ENCODE assay signal across 12 cellular contexts in the genomic region with DNA sequence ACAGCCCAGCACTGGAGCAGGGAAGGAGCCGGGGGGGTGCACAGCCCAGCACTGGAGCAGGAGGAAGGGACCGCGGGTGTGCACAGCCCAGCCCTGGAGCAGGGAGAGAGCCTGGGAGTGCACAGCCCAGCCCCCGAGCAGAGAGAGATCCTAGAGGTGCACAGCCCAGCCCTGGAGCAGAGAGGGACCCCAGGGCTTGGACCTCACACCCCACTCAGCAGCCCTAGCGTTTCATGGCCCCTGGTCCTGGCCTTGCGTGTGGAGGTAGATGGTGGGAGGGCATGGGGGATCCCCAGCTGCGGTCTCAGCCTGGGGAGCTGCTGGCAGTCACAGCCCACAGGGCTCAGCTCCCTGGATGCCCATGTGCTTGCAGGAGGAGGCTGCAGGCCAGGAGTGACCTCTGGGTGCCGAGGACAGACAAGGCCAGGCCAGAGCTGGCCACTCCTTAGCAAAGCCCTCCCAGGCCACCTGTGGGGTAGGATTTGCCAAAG. TPM values are rescaled to one million over a fixed set of nuclear protein-coding genes. Genes with fewer than 3 reads are reported as not detected.
DNase-seq lines count a peak whose midpoint lies in the region; ATAC-seq and TF ChIP-seq lines count a peak whose summit lies in the region.
"Had no signal": no experiment of that assay in that cellular context is flagged by ENCODE, and none has a peak within 500 bp of the region (broad histone marks: within the 10 kb centered on the region; RNA-seq: fewer than 3 reads in every experiment).

No MANE protein-coding gene starts in this region.

- H3K27ac ChIP-seq in body of pancreas (peak overlapping the region in 3 of 4 donors; percentile 81 to 89 (median 86)), right cardiac atrium (ENCODE audit: low read length) (peak overlapping the region; percentile 46), skeletal muscle tissue (ENCODE audit: low read depth, low read length) (peak overlapping the region; percentile 95)
- H3K27ac ChIP-seq: SJSA1 had no signal

- H3K9me3 ChIP-seq in body of pancreas: no peaks in the 10 kb centered on the region
- H3K9me3 ChIP-seq in right cardiac atrium (ENCODE audit: control insufficient read depth, low read length): no peaks in the 10 kb centered on the region
- H3K9me3 ChIP-seq in skeletal muscle tissue (ENCODE audit: control insufficient read depth in 3 of 3, low read length in 3 of 3): no peaks in the 10 kb centered on the region
- H3K9me3 ChIP-seq: SJSA1 had no signal

- DNase-seq in body of pancreas (no peak), right cardiac atrium (peak in 2 of 3 donors; percentile 53 to 63), Kasumi-1 (lab: John Stamatoyannopoulos, UW) (no peak), NCI-H446 (lab: John Stamatoyannopoulos, UW) (no peak), cortex of kidney (lab: John Stamatoyannopoulos, UW) (no peak)
- DNase-seq: CD4-positive, alpha-beta memory T cell; nephron progenitor cell; stimulated activated naive CD4-positive, alpha-beta T cell had no signal

- H3K36me3 ChIP-seq in body of pancreas (replicated peaks in 1 of 2; ENCODE audit: insufficient read depth in 1 of 2, low read depth in 2 of 2) (peaks cover 0 to 3% of the 10 kb centered on the region in 2 donors), skeletal muscle tissue (ENCODE audit: control insufficient read depth in 3 of 3, insufficient read depth in 3 of 3, low read length in 3 of 3) (peaks cover 17 to 22% (median 19%) of the 10 kb centered on the region in 3 donors)

- no peak for TF ChIP-seq POLR2A in body of pancreas (IDR thresholded peaks at IDR 0.05)

- WGBS in body of pancreas, 2 donors: 79% methylated on average over 8 of the region's 8 CpGs; no CpG with 5 or more reads in 1 of the 2 donors
- WGBS in right cardiac atrium: 73% methylated on average over 8 of the region's 8 CpGs

- ATAC-seq in GM18868 (IDR thresholded peaks at IDR 0.05; ENCODE audit: unreplicated experiment) (peak; percentile 43), body of pancreas (no peak), right cardiac atrium (no peak), HG02938 (IDR thresholded peaks at IDR 0.05; ENCODE audit: unreplicated experiment) (no peak)

- H3K27me3 ChIP-seq in body of pancreas (no peaks in the 10 kb centered on the region), right cardiac atrium (ENCODE audit: control insufficient read depth, insufficient read depth) (no peaks in the 10 kb centered on the region), skeletal muscle tissue (ENCODE audit: control insufficient read depth in 3 of 3, insufficient read depth in 3 of 3, low read length in 3 of 3) (no peaks in the 10 kb centered on the region)
- H3K27me3 ChIP-seq: SJSA1 had no signal

- intact Hi-C loops in body of pancreas (cut with DNase I) (no loop called here), right cardiac atrium (cut with DNase I) (no loop called here)

- H3K4me1 ChIP-seq in body of pancreas (peaks cover 47% of the 10 kb centered on the region), right cardiac atrium (ENCODE audit: control insufficient read depth, insufficient read depth, low read length) (peaks cover 18% of the 10 kb centered on the region), skeletal muscle tissue (ENCODE audit: control insufficient read depth in 3 of 3, insufficient read depth in 3 of 3, low read length in 3 of 3) (peaks cover 46 to 54% (median 48%) of the 10 kb centered on the region in 3 donors)

- H3K4me3 ChIP-seq in body of pancreas (no peak overlapping the region), right cardiac atrium (ENCODE audit: low read length) (no peak overlapping the region), skeletal muscle tissue (ENCODE audit: low read length in 3 of 3) (peak overlapping the region; percentile 60 to 71 (median 66))

- peak overlapping the region; percentile 23 to 80 (median 70) for H3K9ac ChIP-seq in skeletal muscle tissue (ENCODE audit: low read depth in 1 of 3, low read length in 3 of 3)

- TF ChIP-seq CTCF in body of pancreas (IDR thresholded peaks at IDR 0.05): no peak

RNA-seq across cellular contexts. Expression of a gene that starts 25.1 kb away (rescaled TPM):
- total RNA-seq in body of pancreas (100 to 1,000 TPM in 1 of 2 donors, 10 to 100 TPM in 1; 83.0 to 145 TPM), right cardiac atrium (100 to 1,000 TPM; 197 to 213 (median 202) TPM), skeletal muscle tissue (25.1 TPM)
- 273 TPM for polyA plus RNA-seq in right cardiac atrium

Comparison
In these comparisons a context has a peak if more than half of its experiments do, and no peak if none do; other contexts are left out.
1. DNase-seq: peak in right cardiac atrium (2 of 3); none in body of pancreas (0 of 4), Kasumi-1 (0 of 2), NCI-H446 (0 of 2) and cortex of kidney (single experiment).
2. H3K4me3 ChIP-seq: peak in skeletal muscle tissue (3 of 3); none in body of pancreas (0 of 2) and right cardiac atrium (single experiment).
3. Peak in every context shown above with its lines, with median percentiles within 50 percentile points of each other: H3K27ac ChIP-seq.